ENCODE assay signal across 1 cellular context in genomic region chr6:116373300-116373699, GRCh38.
TF ChIP-seq lines count a peak whose summit lies in the region.

No MANE protein-coding gene starts in this region.

TF ChIP-seq in GM12891, 5 proteins besides CTCF, POLR2A, EP300 and RAD21 (continued from another document):
- no peak for TF ChIP-seq TAF1 (IDR thresholded peaks at IDR 0.05; ENCODE audit: low read depth, low read length)
TF ChIP-seq in GM12891: peak in this region for 0.
